ENCODE assay signal across 2 cellular contexts in the genomic region with DNA sequence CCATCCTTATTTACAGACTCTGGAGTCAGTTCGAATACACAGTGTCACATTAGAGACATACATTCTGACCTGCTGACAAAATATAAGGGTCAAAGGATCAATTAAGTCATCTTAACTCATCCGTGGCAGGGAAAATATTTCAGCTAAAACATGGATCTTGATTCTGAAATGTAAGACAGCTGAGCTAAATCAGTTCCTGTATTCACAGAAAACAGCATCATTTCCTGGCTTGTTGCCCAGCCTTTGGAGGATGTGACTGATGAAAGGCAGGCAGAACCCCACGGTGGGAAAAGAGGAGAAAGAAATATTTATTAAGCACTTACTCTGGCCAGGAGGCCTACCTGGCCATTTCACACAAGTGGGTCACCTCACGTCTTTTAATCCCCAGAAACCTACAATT.
TF ChIP-seq lines count a peak whose summit lies in the region.

No MANE protein-coding gene starts in this region.

TF ChIP-seq in K562, 482 proteins besides CTCF, POLR2A, EP300 and RAD21:
- TF ChIP-seq, protein P1, sequence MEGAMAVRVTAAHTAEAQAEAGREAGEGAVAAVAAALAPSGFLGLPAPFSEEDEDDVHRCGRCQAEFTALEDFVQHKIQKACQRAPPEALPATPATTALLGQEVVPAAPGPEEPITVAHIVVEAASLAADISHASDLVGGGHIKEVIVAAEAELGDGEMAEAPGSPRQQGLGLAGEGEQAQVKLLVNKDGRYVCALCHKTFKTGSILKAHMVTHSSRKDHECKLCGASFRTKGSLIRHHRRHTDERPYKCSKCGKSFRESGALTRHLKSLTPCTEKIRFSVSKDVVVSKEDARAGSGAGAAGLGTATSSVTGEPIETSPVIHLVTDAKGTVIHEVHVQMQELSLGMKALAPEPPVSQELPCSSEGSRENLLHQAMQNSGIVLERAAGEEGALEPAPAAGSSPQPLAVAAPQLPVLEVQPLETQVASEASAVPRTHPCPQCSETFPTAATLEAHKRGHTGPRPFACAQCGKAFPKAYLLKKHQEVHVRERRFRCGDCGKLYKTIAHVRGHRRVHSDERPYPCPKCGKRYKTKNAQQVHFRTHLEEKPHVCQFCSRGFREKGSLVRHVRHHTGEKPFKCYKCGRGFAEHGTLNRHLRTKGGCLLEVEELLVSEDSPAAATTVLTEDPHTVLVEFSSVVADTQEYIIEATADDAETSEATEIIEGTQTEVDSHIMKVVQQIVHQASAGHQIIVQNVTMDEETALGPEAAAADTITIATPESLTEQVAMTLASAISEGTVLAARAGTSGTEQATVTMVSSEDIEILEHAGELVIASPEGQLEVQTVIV (CRISPR knock-in tag; IDR thresholded peaks at IDR 0.05; ENCODE audit: borderline replicate concordance), result no peak
- TF ChIP-seq NFIC (IDR thresholded peaks at IDR 0.05), result peak; percentile 22; the same call in 1 of the 2 replicates
- TF ChIP-seq SAFB2 (IDR thresholded peaks at IDR 0.05; ENCODE audit: borderline replicate concordance, low read depth, low read length, severe bottlenecking), result no peak
- TF ChIP-seq ZBTB1 (CRISPR knock-in tag; IDR thresholded peaks at IDR 0.05; ENCODE audit: borderline replicate concordance, low read depth), result no peak
- TF ChIP-seq ZNF830 (CRISPR knock-in tag; IDR thresholded peaks at IDR 0.05), result no peak
- no peak for TF ChIP-seq ATF7 (IDR thresholded peaks at IDR 0.05)

TF ChIP-seq in GM23338, 12 proteins besides CTCF, POLR2A, EP300 and RAD21 (continued from another document):
- TF ChIP-seq, protein P2, sequence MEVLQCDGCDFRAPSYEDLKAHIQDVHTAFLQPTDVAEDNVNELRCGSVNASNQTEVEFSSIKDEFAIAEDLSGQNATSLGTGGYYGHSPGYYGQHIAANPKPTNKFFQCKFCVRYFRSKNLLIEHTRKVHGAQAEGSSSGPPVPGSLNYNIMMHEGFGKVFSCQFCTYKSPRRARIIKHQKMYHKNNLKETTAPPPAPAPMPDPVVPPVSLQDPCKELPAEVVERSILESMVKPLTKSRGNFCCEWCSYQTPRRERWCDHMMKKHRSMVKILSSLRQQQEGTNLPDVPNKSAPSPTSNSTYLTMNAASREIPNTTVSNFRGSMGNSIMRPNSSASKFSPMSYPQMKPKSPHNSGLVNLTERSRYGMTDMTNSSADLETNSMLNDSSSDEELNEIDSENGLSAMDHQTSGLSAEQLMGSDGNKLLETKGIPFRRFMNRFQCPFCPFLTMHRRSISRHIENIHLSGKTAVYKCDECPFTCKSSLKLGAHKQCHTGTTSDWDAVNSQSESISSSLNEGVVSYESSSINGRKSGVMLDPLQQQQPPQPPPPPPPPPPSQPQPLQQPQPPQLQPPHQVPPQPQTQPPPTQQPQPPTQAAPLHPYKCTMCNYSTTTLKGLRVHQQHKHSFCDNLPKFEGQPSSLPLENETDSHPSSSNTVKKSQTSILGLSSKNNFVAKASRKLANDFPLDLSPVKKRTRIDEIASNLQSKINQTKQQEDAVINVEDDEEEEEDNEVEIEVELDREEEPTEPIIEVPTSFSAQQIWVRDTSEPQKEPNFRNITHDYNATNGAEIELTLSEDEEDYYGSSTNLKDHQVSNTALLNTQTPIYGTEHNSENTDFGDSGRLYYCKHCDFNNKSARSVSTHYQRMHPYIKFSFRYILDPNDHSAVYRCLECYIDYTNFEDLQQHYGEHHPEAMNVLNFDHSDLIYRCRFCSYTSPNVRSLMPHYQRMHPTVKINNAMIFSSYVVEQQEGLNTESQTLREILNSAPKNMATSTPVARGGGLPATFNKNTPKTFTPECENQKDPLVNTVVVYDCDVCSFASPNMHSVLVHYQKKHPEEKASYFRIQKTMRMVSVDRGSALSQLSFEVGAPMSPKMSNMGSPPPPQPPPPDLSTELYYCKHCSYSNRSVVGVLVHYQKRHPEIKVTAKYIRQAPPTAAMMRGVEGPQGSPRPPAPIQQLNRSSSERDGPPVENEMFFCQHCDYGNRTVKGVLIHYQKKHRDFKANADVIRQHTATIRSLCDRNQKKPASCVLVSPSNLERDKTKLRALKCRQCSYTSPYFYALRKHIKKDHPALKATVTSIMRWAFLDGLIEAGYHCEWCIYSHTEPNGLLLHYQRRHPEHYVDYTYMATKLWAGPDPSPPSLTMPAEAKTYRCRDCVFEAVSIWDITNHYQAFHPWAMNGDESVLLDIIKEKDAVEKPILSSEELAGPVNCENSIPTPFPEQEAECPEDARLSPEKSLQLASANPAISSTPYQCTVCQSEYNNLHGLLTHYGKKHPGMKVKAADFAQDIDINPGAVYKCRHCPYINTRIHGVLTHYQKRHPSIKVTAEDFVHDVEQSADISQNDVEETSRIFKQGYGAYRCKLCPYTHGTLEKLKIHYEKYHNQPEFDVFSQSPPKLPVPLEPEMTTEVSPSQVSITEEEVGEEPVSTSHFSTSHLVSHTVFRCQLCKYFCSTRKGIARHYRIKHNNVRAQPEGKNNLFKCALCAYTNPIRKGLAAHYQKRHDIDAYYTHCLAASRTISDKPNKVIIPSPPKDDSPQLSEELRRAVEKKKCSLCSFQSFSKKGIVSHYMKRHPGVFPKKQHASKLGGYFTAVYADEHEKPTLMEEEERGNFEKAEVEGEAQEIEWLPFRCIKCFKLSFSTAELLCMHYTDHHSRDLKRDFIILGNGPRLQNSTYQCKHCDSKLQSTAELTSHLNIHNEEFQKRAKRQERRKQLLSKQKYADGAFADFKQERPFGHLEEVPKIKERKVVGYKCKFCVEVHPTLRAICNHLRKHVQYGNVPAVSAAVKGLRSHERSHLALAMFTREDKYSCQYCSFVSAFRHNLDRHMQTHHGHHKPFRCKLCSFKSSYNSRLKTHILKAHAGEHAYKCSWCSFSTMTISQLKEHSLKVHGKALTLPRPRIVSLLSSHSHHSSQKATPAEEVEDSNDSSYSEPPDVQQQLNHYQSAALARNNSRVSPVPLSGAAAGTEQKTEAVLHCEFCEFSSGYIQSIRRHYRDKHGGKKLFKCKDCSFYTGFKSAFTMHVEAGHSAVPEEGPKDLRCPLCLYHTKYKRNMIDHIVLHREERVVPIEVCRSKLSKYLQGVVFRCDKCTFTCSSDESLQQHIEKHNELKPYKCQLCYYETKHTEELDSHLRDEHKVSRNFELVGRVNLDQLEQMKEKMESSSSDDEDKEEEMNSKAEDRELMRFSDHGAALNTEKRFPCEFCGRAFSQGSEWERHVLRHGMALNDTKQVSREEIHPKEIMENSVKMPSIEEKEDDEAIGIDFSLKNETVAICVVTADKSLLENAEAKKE (CRISPR knock-in tag; IDR thresholded peaks at IDR 0.05), result no peak
- TF ChIP-seq NANOG (IDR thresholded peaks at IDR 0.05; ENCODE audit: borderline replicate concordance) (no peak), EZH2phosphoT487 (IDR thresholded peaks at IDR 0.05; ENCODE audit: unreplicated experiment) (no peak)
